Comparison of ENCODE assay signal across 8 cellular contexts in the genomic region with DNA sequence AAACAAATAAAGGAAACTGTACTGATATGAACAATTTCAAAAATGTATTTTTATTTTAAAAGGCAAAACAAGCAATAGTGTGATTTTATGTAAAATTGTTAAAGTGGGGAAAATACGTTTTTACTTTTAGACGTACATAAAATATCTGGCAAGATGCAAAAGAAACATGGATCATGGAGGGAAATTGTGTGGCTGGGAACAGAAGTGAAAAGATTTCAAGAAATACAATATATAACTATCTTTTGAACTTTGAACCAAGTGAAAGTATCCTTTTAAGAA. TPM values are rescaled to one million over a fixed set of nuclear protein-coding genes. Genes with fewer than 3 reads are reported as not detected.
DNase-seq lines count a peak whose midpoint lies in the region; ATAC-seq and TF ChIP-seq lines count a peak whose summit lies in the region.

No MANE protein-coding gene starts in this region.

- H3K27ac Mint-ChIP-seq in nephron, result peak overlapping the region; percentile 84 to 95 (median 93)

- no peak for DNase-seq in MM.1S
- peak; percentile 19 for DNase-seq in dermis blood vessel endothelial cell

- H3K4me2 ChIP-seq in BLaER1 (peak overlapping the region; percentile 77), MM.1S (ENCODE audit: low read depth, low read length) (peak overlapping the region; percentile 75)

- no peak for TF ChIP-seq CTCF in MM.1S (IDR thresholded peaks at IDR 0.05; ENCODE audit: low read length)
- TF ChIP-seq CTCF in nephron (IDR thresholded peaks at IDR 0.05; ENCODE audit: unreplicated experiment in 3 of 3), result no peak

- peaks cover 29% of the 10 kb centered on the region for H3F3A ChIP-seq in MM.1S (ENCODE audit: insufficient read depth, low read length)

- H3K4me3 ChIP-seq in BLaER1 (peak overlapping the region; percentile 89), MM.1S (ENCODE audit: low read length) (peak overlapping the region; percentile 97)

- H3K27ac ChIP-seq in BLaER1, result peak overlapping the region; percentile 90
- peak overlapping the region; percentile 100; the same call in 1 of the 2 replicates for H3K27ac ChIP-seq in MM.1S (ENCODE audit: low read length)

- no peaks in the 10 kb centered on the region for H3K27me3 Mint-ChIP-seq in nephron (ENCODE audit: low read depth)

- peaks cover 28% of the 10 kb centered on the region for H3K4me1 Mint-ChIP-seq in nephron

- H3K9ac ChIP-seq in BLaER1 (peak overlapping the region; percentile 98; the same call in 1 of the 2 replicates), MM.1S (ENCODE audit: low read length) (peak overlapping the region; percentile 100)

- H3K9me2 ChIP-seq in MM.1S (replicated peaks; ENCODE audit: insufficient read depth, low read length), result no peaks in the 10 kb centered on the region

- peaks cover 43% of the 10 kb centered on the region for H3K4me1 ChIP-seq in BLaER1
- peaks cover 17% of the 10 kb centered on the region for H3K4me1 ChIP-seq in MM.1S (ENCODE audit: low read length)

- H3K9me3 ChIP-seq in BLaER1 (no peaks in the 10 kb centered on the region), MM.1S (replicated peaks; ENCODE audit: insufficient read depth, low read length) (no peaks in the 10 kb centered on the region)

- H3K79me2 ChIP-seq in MM.1S (ENCODE audit: low read length), result peaks cover 29% of the 10 kb centered on the region

- peaks cover 25% of the 10 kb centered on the region; the same call in 1 of the 2 replicates for H4K20me1 ChIP-seq in BLaER1
- 0 out of 2 replicates have a peak, but pooled peaks cover 6% of the 10 kb centered on the region for H4K20me1 ChIP-seq in MM.1S (ENCODE audit: insufficient read depth, low read length)

- peak overlapping the region; percentile 87 to 90 (median 87) for H3K4me3 Mint-ChIP-seq in nephron

- no peaks in the 10 kb centered on the region for H3K9me3 Mint-ChIP-seq in nephron

- peak overlapping the region; percentile 81 for H2AFZ ChIP-seq in MM.1S (ENCODE audit: low read length)

- H3K36me3 ChIP-seq in BLaER1 (no peaks in the 10 kb centered on the region), MM.1S (replicated peaks; ENCODE audit: insufficient read depth, low read length) (0 out of 2 replicates have a peak, but pooled peaks cover 3% of the 10 kb centered on the region)

- H3K27me3 ChIP-seq in BLaER1, result no peaks in the 10 kb centered on the region
- no peaks in the 10 kb centered on the region for H3K27me3 ChIP-seq in MM.1S (replicated peaks; ENCODE audit: insufficient read depth, low read length)

- H3K36me3 Mint-ChIP-seq in nephron (ENCODE audit: low read depth), result no peaks in the 10 kb centered on the region

- ATAC-seq in GM21786 (IDR thresholded peaks at IDR 0.05; ENCODE audit: unreplicated experiment) (no peak), HG02610 (IDR thresholded peaks at IDR 0.05; ENCODE audit: unreplicated experiment) (no peak), HG03139 (IDR thresholded peaks at IDR 0.05; ENCODE audit: unreplicated experiment) (no peak), HG02885 (IDR thresholded peaks at IDR 0.05; ENCODE audit: poor library complexity, unreplicated experiment) (no peak)

RNA-seq across cellular contexts. Expression of gene ZNF367, which starts 1.5 kb away (rescaled TPM):
- 8.0 and 12.8 TPM in 2 replicates for total RNA-seq in dermis blood vessel endothelial cell

RNA-seq across cellular contexts. Expression of gene HABP4, which starts 30.3 kb away (rescaled TPM):
- total RNA-seq in dermis blood vessel endothelial cell, result 7.3 and 9.0 TPM in 2 replicates

RNA-seq across cellular contexts. Expression of gene SLC35D2, which starts 36.1 kb away (rescaled TPM):
- total RNA-seq in dermis blood vessel endothelial cell, result 29.2 and 31.1 TPM in 2 replicates
